In genomic region chr11:42840176-42840829, GRCh38 we compare ENCODE assay signal across 1 cellular context.
TF ChIP-seq lines count a peak whose summit lies in the region.

No MANE protein-coding gene starts in this region.

TF ChIP-seq in WTC11, 78 proteins besides CTCF, POLR2A, EP300 and RAD21 (continued from another document):
- TF ChIP-seq ARID4B (CRISPR knock-in tag; IDR thresholded peaks at IDR 0.05; ENCODE audit: borderline replicate concordance) = no peak
- no peak for TF ChIP-seq PRRX2 (CRISPR knock-in tag; IDR thresholded peaks at IDR 0.05)
- TF ChIP-seq ATF3 (CRISPR knock-in tag; conservative IDR thresholded peaks at IDR 0.05) = no peak
- TF ChIP-seq USF1 (CRISPR knock-in tag; IDR thresholded peaks at IDR 0.05) = no peak
- no peak for TF ChIP-seq NFATC4 (CRISPR knock-in tag; IDR thresholded peaks at IDR 0.05)
- TF ChIP-seq ZNF423 (CRISPR knock-in tag; IDR thresholded peaks at IDR 0.05) = no peak
- no peak for TF ChIP-seq CDX4 (CRISPR knock-in tag; IDR thresholded peaks at IDR 0.05; ENCODE audit: borderline replicate concordance)
- TF ChIP-seq ZNF671 (CRISPR knock-in tag; IDR thresholded peaks at IDR 0.05) = no peak
- no peak for TF ChIP-seq ZNF396 (CRISPR knock-in tag; IDR thresholded peaks at IDR 0.05; ENCODE audit: borderline replicate concordance)
- no peak for TF ChIP-seq MYBL2 (CRISPR knock-in tag; IDR thresholded peaks at IDR 0.05)
- TF ChIP-seq ZNF138 (CRISPR knock-in tag; conservative IDR thresholded peaks at IDR 0.05) = no peak
- TF ChIP-seq TEAD4 (CRISPR knock-in tag; IDR thresholded peaks at IDR 0.05) = no peak
